20 cellular contexts compared by ENCODE assay signal in genomic region chr20:58584881-58585752, GRCh38.
DNase-seq lines count a peak whose midpoint lies in the region; ATAC-seq and TF ChIP-seq lines count a peak whose summit lies in the region.
"Had no signal": no experiment of that assay in that cellular context is flagged by ENCODE, and none has a peak within 500 bp of the region (broad histone marks: within the 10 kb centered on the region; RNA-seq: fewer than 3 reads in every experiment).

No MANE protein-coding gene starts in this region.

- H2AK5ac ChIP-seq in neuronal stem cell (ENCODE audit: low read depth, low read length) = no peak overlapping the region

- no peak overlapping the region for H2AFZ ChIP-seq in neuronal stem cell (ENCODE audit: low read length)

- no peak overlapping the region for H4K8ac ChIP-seq in neuronal stem cell (ENCODE audit: low read depth, low read length)

- H3K9ac ChIP-seq in BLaER1 treated with 17β-estradiol and CSF1 and Interleukin-3, amounts not matched to agents 10 nM and 100 nM = peak overlapping the region in 1 of 11 experiments; percentile 4; a peak in 1 of 22 replicates
- no peak overlapping the region for H3K9ac ChIP-seq in neuronal stem cell (ENCODE audit: low read depth, low read length, poor library complexity)

- H3K4me1 ChIP-seq in BLaER1 treated with 17β-estradiol and CSF1 and Interleukin-3, amounts not matched to agents 10 nM and 100 nM = peaks cover 14 to 47% (median 34%) of the 10 kb centered on the region in 10 experiments
- H3K4me1 ChIP-seq in neuronal stem cell (ENCODE audit: control insufficient read depth in 2 of 2, insufficient read depth in 1 of 2, low read depth in 1 of 2, low read length in 2 of 2) = no peaks in the 10 kb centered on the region
- no peaks in the 10 kb centered on the region for H3K4me1 ChIP-seq in vagina
- H3K4me1 ChIP-seq: right atrium auricular region had no signal

- no peak overlapping the region for H2BK5ac ChIP-seq in neuronal stem cell (ENCODE audit: low read length)

- no peak overlapping the region for H3K14ac ChIP-seq in neuronal stem cell (ENCODE audit: low read length)

- TF ChIP-seq POLR2A in vagina (IDR thresholded peaks at IDR 0.05) = no peak

- peaks cover 9 to 30% (median 18%) of the 10 kb centered on the region in 11 experiments; a peak in 19 of 22 replicates for H3K9me3 ChIP-seq in BLaER1 treated with 17β-estradiol and CSF1 and Interleukin-3, amounts not matched to agents 10 nM and 100 nM (replicated peaks in 1 of 11)
- H3K9me3 ChIP-seq in neuronal stem cell (replicated peaks in 1 of 2; ENCODE audit: control insufficient read depth in 2 of 2, insufficient read depth in 1 of 2, low read depth in 1 of 2, low read length in 2 of 2) (peaks cover 0 to 2% of the 10 kb centered on the region in 2 donors), vagina (no peaks in the 10 kb centered on the region)
- H3K9me3 ChIP-seq: esophagus muscularis mucosa, right atrium auricular region had no signal

- DNase-seq in M059J (ENCODE audit: low read depth) = peak; percentile 45
- DNase-seq in fibroblast of mammary gland (ENCODE audit: low read depth) = peak; percentile 45
- DNase-seq in neuronal stem cell (ENCODE audit: low spot score) = no peak
- no peak for DNase-seq in DMS 273 treated with DMSO at 0.1 percent for 48 hours (lab: John Stamatoyannopoulos, UW)
- no peak for DNase-seq in NOMO-1 (lab: John Stamatoyannopoulos, UW; ENCODE audit: unreplicated experiment in 2 of 2)
- DNase-seq in vagina (ENCODE audit: extremely low spot score in 2 of 2) = no peak
- DNase-seq: activated CD4-positive, CD25-positive, alpha-beta regulatory T cell; activated CD8-positive, alpha-beta memory T cell treated with anti-CD3 and anti-CD28 coated beads for 24 hours; activated naive CD8-positive, alpha-beta T cell treated with anti-CD3 and anti-CD28 coated beads, Interleukin-2, amount 10 ng/mL, durations not matched to agents 7 days and 5 days; activated T-cell treated with anti-CD3 and anti-CD28 coated beads, Interleukin-2, amount 50 U/mL, for 72 hours; Kasumi-1; NCI-H1092 treated with DMSO at 0.1 percent for 48 hours; NCI-H69; PC-3; stimulated activated naive B cell treated with anti-CD40 and anti-IgM and Interleukin-4, amounts not matched to agents 10 μg/mL and 1 μg/mL and 100 μg/mL, for 72 hours had no signal

- no peak for TF ChIP-seq CTCF in fibroblast of mammary gland (conservative IDR thresholded peaks at IDR 0.05; ENCODE audit: control insufficient read depth, insufficient read depth, low read depth, low read length)
- TF ChIP-seq CTCF in vagina (IDR thresholded peaks at IDR 0.05) = no peak

- no peak overlapping the region for H2BK15ac ChIP-seq in neuronal stem cell (ENCODE audit: low read length)

- H4K20me1 ChIP-seq in BLaER1 treated with 17β-estradiol and CSF1 and Interleukin-3, amounts not matched to agents 10 nM and 100 nM = no peaks in the 10 kb centered on the region

- H3K79me1 ChIP-seq in neuronal stem cell (ENCODE audit: low read depth, low read length) = no peaks in the 10 kb centered on the region

- H3K27me3 ChIP-seq in BLaER1 treated with 17β-estradiol and CSF1 and Interleukin-3, amounts not matched to agents 10 nM and 100 nM = no peaks in the 10 kb centered on the region
- peaks cover 0 to 17% (median 0%) of the 10 kb centered on the region in 3 experiments for H3K27me3 ChIP-seq in neuronal stem cell (ENCODE audit: control insufficient read depth in 3 of 3, insufficient read depth in 3 of 3, low read depth in 1 of 3, low read length in 3 of 3)
- H3K27me3 ChIP-seq in vagina = no peaks in the 10 kb centered on the region
- H3K27me3 ChIP-seq: cardiac muscle cell, esophagus muscularis mucosa, right atrium auricular region had no signal

- intact Hi-C loops in vagina (cut with DNase I) = no loop called here

- H3K4ac ChIP-seq in neuronal stem cell (ENCODE audit: low read length) = no peak overlapping the region

- WGBS in neuronal stem cell (ENCODE audit: extremely low coverage in 2 of 2, insufficient read length in 2 of 2, insufficient replicate concordance in 1 of 2), 2 donors = no CpG with 5 or more reads among the region's 9 CpGs

- no peak overlapping the region for H2BK12ac ChIP-seq in neuronal stem cell (ENCODE audit: low read length)

- H3K23ac ChIP-seq in neuronal stem cell (ENCODE audit: low read depth, low read length, poor library complexity) = peak overlapping the region; percentile 66

- no peak for ATAC-seq in HG03457 (IDR thresholded peaks at IDR 0.05; ENCODE audit: unreplicated experiment)
- ATAC-seq: activated T-cell treated with anti-CD3 and anti-CD28 coated beads, Interleukin-2, amount 50 U/mL, for 72 hours; PC-3; stimulated activated naive B cell treated with anti-CD40 and anti-IgM and Interleukin-4, amounts not matched to agents 10 μg/mL and 1 μg/mL and 100 μg/mL, for 72 hours had no signal

- H3K4me3 ChIP-seq in BLaER1 treated with 17β-estradiol and CSF1 and Interleukin-3, amounts not matched to agents 10 nM and 100 nM = no peak overlapping the region
- no peak overlapping the region for H3K4me3 ChIP-seq in fibroblast of mammary gland (ENCODE audit: control insufficient read depth, low read depth, low read length)
- H3K4me3 ChIP-seq in neuronal stem cell (ENCODE audit: low read length in 2 of 2) = no peak overlapping the region
- H3K4me3 ChIP-seq in vagina = no peak overlapping the region
- H3K4me3 ChIP-seq: cardiac muscle cell, esophagus muscularis mucosa, right atrium auricular region had no signal

- no peak overlapping the region for H4K91ac ChIP-seq in neuronal stem cell (ENCODE audit: low read depth, low read length, poor library complexity)

- H3K36me3 ChIP-seq in BLaER1 treated with 17β-estradiol and CSF1 and Interleukin-3, amounts not matched to agents 10 nM and 100 nM = no peaks in the 10 kb centered on the region
- H3K36me3 ChIP-seq in neuronal stem cell (replicated peaks in 1 of 2; ENCODE audit: control insufficient read depth in 2 of 2, insufficient read depth in 2 of 2, low read length in 2 of 2) (no peaks in the 10 kb centered on the region), vagina (no peaks in the 10 kb centered on the region)
- H3K36me3 ChIP-seq: cardiac muscle cell, esophagus muscularis mucosa, right atrium auricular region had no signal

- H3K18ac ChIP-seq in neuronal stem cell (ENCODE audit: low read length) = peak overlapping the region; percentile 23

- H3K27ac ChIP-seq in BLaER1 treated with 17β-estradiol and CSF1 and Interleukin-3, amounts not matched to agents 10 nM and 100 nM = no peak overlapping the region
- no peak overlapping the region for H3K27ac ChIP-seq in neuronal stem cell (replicated peaks; ENCODE audit: low read length)
- no peak overlapping the region for H3K27ac ChIP-seq in vagina
- H3K27ac ChIP-seq: cardiac muscle cell, esophagus muscularis mucosa, right atrium auricular region had no signal

- peak overlapping the region; percentile 52 to 75 (median 63) for H3K4me2 ChIP-seq in BLaER1 treated with 17β-estradiol and CSF1 and Interleukin-3, amounts not matched to agents 10 nM and 100 nM
- no peak overlapping the region for H3K4me2 ChIP-seq in neuronal stem cell (ENCODE audit: insufficient read depth, low read length, poor library complexity, severe bottlenecking)

- no peak overlapping the region for H2BK120ac ChIP-seq in neuronal stem cell (ENCODE audit: low read depth, low read length)

Comparison
In these comparisons a context has a peak if more than half of its experiments do, and no peak if none do; other contexts are left out.
1. DNase-seq: peak in M059J (single experiment) and fibroblast of mammary gland (single experiment); none in neuronal stem cell (single experiment), DMS 273 treated with DMSO at 0.1 percent for 48 hours (single experiment), NOMO-1 (0 of 2) and vagina (0 of 2).